In the genomic region with DNA sequence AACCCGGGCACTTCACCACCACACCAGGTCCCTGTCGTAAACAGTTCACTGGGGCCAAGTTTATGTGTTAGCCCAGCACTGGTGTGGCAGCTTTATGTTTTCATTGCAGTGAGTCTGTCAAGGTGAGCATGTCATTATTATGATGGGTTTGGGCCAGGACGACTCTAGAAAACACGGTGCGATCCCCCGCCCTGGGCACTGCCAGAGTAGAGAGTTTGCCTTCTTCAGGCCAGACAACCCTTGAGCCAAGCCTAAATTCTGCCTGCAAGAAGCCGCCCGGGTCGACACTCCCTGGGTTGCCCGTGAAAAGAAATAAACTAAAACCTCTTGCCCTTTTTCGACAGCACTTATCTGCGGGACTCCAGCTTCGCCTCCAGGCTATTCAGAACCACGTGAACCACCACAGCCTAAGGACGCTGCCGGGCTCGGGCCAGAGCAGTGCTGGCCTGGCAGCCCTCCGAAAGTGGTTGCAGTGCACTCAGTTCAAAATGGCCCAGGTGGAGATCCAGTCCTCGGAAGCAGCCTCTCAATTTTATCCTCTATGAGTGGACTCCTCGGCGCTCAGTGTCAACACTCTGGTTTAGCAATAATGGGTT, we compare ENCODE assay signal across 24 cellular contexts.
A peak's percentile ranks its signal among the peaks of the same experiment; 100 is the strongest.
DNase-seq lines count a peak whose midpoint lies in the region; ATAC-seq and TF ChIP-seq lines count a peak whose summit lies in the region.
"Had no signal": no experiment of that assay in that cellular context is flagged by ENCODE, and none has a peak within 500 bp of the region (broad histone marks: within the 10 kb centered on the region; RNA-seq: fewer than 3 reads in every experiment).

No MANE protein-coding gene starts in this region.

- no peak overlapping the region for H3K4me3 ChIP-seq in right atrium auricular region
- H3K4me3 ChIP-seq in osteoblast (ENCODE audit: insufficient read depth, low read length) = no peak overlapping the region
- H3K4me3 ChIP-seq: SJCRH30 had no signal

- no peak overlapping the region for H2AFZ ChIP-seq in osteoblast (ENCODE audit: low read length)

- intact Hi-C loops in left ventricle myocardium superior (cut with micrococcal nuclease) = no loop called here

- DNase-seq in right atrium auricular region (ENCODE audit: low spot score) (peak; percentile 52), left ventricle myocardium superior (no peak), ecto neural progenitor cell (ENCODE audit: low spot score) (peak; percentile 32), osteoblast (ENCODE audit: insufficient read length, low spot score, missing footprints) (peak; percentile 32), caudate nucleus (lab: John Stamatoyannopoulos, UW) (no peak)
- DNase-seq: BE2C; CD8-positive, alpha-beta memory T cell; DMS 273 treated with DMSO at 0.1 percent for 48 hours; Kasumi-1; NCI-H1092 treated with DMSO at 0.1 percent for 48 hours; NCI-H1436; NCI-H187; NCI-H2081 treated with DMSO at 0.1 percent for 48 hours; NCI-H446 treated with DMSO at 0.1 percent for 48 hours; NCI-H526; NCI-H82; NK-92 treated with Interleukin-12 subunit alpha and Interleukin-12 subunit beta, amount 100 ng/mL, for 24 hours; PC-3; SJCRH30 had no signal

- H3K27ac ChIP-seq in right atrium auricular region (no peak overlapping the region), osteoblast (ENCODE audit: low read depth, low read length) (no peak overlapping the region), caudate nucleus (ENCODE audit: low read depth, low read length) (no peak overlapping the region)
- H3K27ac ChIP-seq: 22Rv1, SJCRH30 had no signal

- no peak overlapping the region for H3K4me2 ChIP-seq in osteoblast (ENCODE audit: insufficient read depth, low read length)

- H3K9me3 ChIP-seq in right atrium auricular region (no peaks in the 10 kb centered on the region), osteoblast (ENCODE audit: low read depth, low read length) (no peaks in the 10 kb centered on the region)
- H3K9me3 ChIP-seq: BE2C, SJCRH30 had no signal

- TF ChIP-seq CTCF in right atrium auricular region (IDR thresholded peaks at IDR 0.05) (no peak), osteoblast (IDR thresholded peaks at IDR 0.05; ENCODE audit: extremely low read depth, low read depth, low read length) (no peak)

- H3K79me2 ChIP-seq in osteoblast (ENCODE audit: insufficient read depth, low read length) = no peaks in the 10 kb centered on the region

- H3K36me3 ChIP-seq in right atrium auricular region (no peaks in the 10 kb centered on the region), osteoblast (ENCODE audit: insufficient read depth, low read length) (no peaks in the 10 kb centered on the region)
- H3K36me3 ChIP-seq: SJCRH30 had no signal

- peaks cover 0 to 11% of the 10 kb centered on the region in 2 donors for H3K4me1 ChIP-seq in right atrium auricular region
- H3K4me1 ChIP-seq in osteoblast (ENCODE audit: insufficient read depth, low read length) = no peaks in the 10 kb centered on the region
- H3K4me1 ChIP-seq: BE2C, SJCRH30 had no signal

- no peaks in the 10 kb centered on the region for H4K20me1 ChIP-seq in osteoblast (ENCODE audit: insufficient read depth, low read length)

- no peaks in the 10 kb centered on the region for H3K27me3 ChIP-seq in right atrium auricular region
- no peaks in the 10 kb centered on the region for H3K27me3 ChIP-seq in osteoblast (ENCODE audit: insufficient read depth, low read length)
- H3K27me3 ChIP-seq: BE2C had no signal

- ATAC-seq in left ventricle myocardium superior (no peak), GM19397 (IDR thresholded peaks at IDR 0.05; ENCODE audit: unreplicated experiment) (no peak), GM21515 (IDR thresholded peaks at IDR 0.05; ENCODE audit: unreplicated experiment) (no peak)
- ATAC-seq: PC-3, Right ventricle myocardium inferior, SK-N-SH treated with all-trans-retinoic acid at 6 μM for 48 hours had no signal

Comparison
In these comparisons a context has a peak if more than half of its experiments do, and no peak if none do; other contexts are left out.
1. DNase-seq: peak in right atrium auricular region (single experiment), ecto neural progenitor cell (single experiment) and osteoblast (single experiment); none in left ventricle myocardium superior (single experiment) and caudate nucleus (0 of 61).